Comparison of ENCODE assay signal across 10 cellular contexts in genomic region chrX:154367474-154368308, GRCh38. TPM values are rescaled to one million over a fixed set of nuclear protein-coding genes. Genes with fewer than 3 reads are reported as not detected.
DNase-seq lines count a peak whose midpoint lies in the region; ATAC-seq and TF ChIP-seq lines count a peak whose summit lies in the region.
"Had no signal": no experiment of that assay in that cellular context is flagged by ENCODE, and none has a peak within 500 bp of the region (broad histone marks: within the 10 kb centered on the region; RNA-seq: fewer than 3 reads in every experiment).

No MANE protein-coding gene starts in this region.

- peak overlapping the region; percentile 93 to 94 for H3K4me3 Mint-ChIP-seq in activated T-cell treated with anti-CD3 and anti-CD28 coated beads, Interleukin-2, amount 50 U/mL, for 72 hours
- H3K4me3 Mint-ChIP-seq in brain = peak overlapping the region; percentile 61 to 91 (median 72)

- peak overlapping the region; percentile 18 for H3K4me3 ChIP-seq in mononuclear cell (ENCODE audit: low read length)
- peak overlapping the region in 3 of 4 donors; percentile 35 to 83 (median 45) for H3K4me3 ChIP-seq in tibial nerve
- H3K4me3 ChIP-seq in WERI-Rb-1 (ENCODE audit: low read depth, low read length) = no peak overlapping the region

- peaks cover 0 to 51% (median 10%) of the 10 kb centered on the region in 3 donors for H3K36me3 ChIP-seq in tibial nerve
- H3K36me3 ChIP-seq in WERI-Rb-1 = peaks cover 75% of the 10 kb centered on the region

- H3K27ac ChIP-seq in tibial nerve (peak overlapping the region; percentile 88 to 97 (median 94)), WERI-Rb-1 (no peak overlapping the region)

- TF ChIP-seq POLR2A in tibial nerve (IDR thresholded peaks at IDR 0.05) = no peak

- peaks cover 15% of the 10 kb centered on the region for H3K4me1 Mint-ChIP-seq in activated T-cell treated with anti-CD3 and anti-CD28 coated beads, Interleukin-2, amount 50 U/mL, for 72 hours (ENCODE audit: low read depth)
- peaks cover 10% of the 10 kb centered on the region for H3K4me1 Mint-ChIP-seq in brain

- no peak for TF ChIP-seq CTCF in brain (conservative IDR thresholded peaks at IDR 0.05)
- TF ChIP-seq CTCF in tibial nerve (IDR thresholded peaks at IDR 0.05) = no peak
- TF ChIP-seq CTCF in WERI-Rb-1 (IDR thresholded peaks at IDR 0.05; ENCODE audit: low read depth, low read length) = no peak

- H3K27ac Mint-ChIP-seq in activated T-cell treated with anti-CD3 and anti-CD28 coated beads, Interleukin-2, amount 50 U/mL, for 72 hours = peak overlapping the region; percentile 89
- H3K27ac Mint-ChIP-seq in brain = peak overlapping the region in 2 of 5 experiments; percentile 54 to 86

- H3K36me3 Mint-ChIP-seq in activated T-cell treated with anti-CD3 and anti-CD28 coated beads, Interleukin-2, amount 50 U/mL, for 72 hours (ENCODE audit: insufficient read depth in 2 of 2) = peaks cover 8 to 9% of the 10 kb centered on the region in 2 donors
- peaks cover 23% of the 10 kb centered on the region for H3K36me3 Mint-ChIP-seq in brain

- H3K9me3 Mint-ChIP-seq in activated T-cell treated with anti-CD3 and anti-CD28 coated beads, Interleukin-2, amount 50 U/mL, for 72 hours = no peaks in the 10 kb centered on the region
- H3K9me3 Mint-ChIP-seq in brain = peaks cover 0 to 27% (median 2%) of the 10 kb centered on the region in 5 experiments

- H3K27me3 ChIP-seq in mononuclear cell (ENCODE audit: insufficient read depth, low read length) = no peaks in the 10 kb centered on the region
- H3K27me3 ChIP-seq in tibial nerve = no peaks in the 10 kb centered on the region
- peaks cover 7% of the 10 kb centered on the region for H3K27me3 ChIP-seq in WERI-Rb-1 (ENCODE audit: insufficient read depth, low read depth, severe bottlenecking)

- WGBS in tibial nerve, 2 donors = 72% methylated on average over 19 of the region's 31 CpGs; no CpG with 5 or more reads in 1 of the 2 donors

- H3K4me1 ChIP-seq in mononuclear cell (ENCODE audit: insufficient read depth, low read length) = peaks cover 30% of the 10 kb centered on the region
- peaks cover 0 to 43% (median 18%) of the 10 kb centered on the region in 4 donors for H3K4me1 ChIP-seq in tibial nerve

- H3K9me3 ChIP-seq in mononuclear cell (ENCODE audit: low read depth, low read length) = no peaks in the 10 kb centered on the region
- H3K9me3 ChIP-seq in tibial nerve = no peaks in the 10 kb centered on the region
- no peaks in the 10 kb centered on the region for H3K9me3 ChIP-seq in WERI-Rb-1 (ENCODE audit: severe bottlenecking)

- no peak for TF ChIP-seq EP300 in tibial nerve (IDR thresholded peaks at IDR 0.05)

- DNase-seq in activated T-cell treated with anti-CD3 and anti-CD28 coated beads, Interleukin-2, amount 50 U/mL, for 72 hours = no peak
- no peak for DNase-seq in activated T-cell treated with anti-CD3 and anti-CD28 coated beads, Interleukin-2, amount 50 U/mL, for 1 hour
- DNase-seq in tibial nerve (ENCODE audit: low spot score in 2 of 2) (no peak), WERI-Rb-1 (no peak), DMS 273 (lab: John Stamatoyannopoulos, UW; ENCODE audit: unreplicated experiment) (no peak), NCI-H2081 treated with DMSO at 0.1 percent for 48 hours (lab: John Stamatoyannopoulos, UW) (no peak)
- DNase-seq: COR-L47, KBM-7 had no signal

- no peaks in the 10 kb centered on the region for H3K27me3 Mint-ChIP-seq in activated T-cell treated with anti-CD3 and anti-CD28 coated beads, Interleukin-2, amount 50 U/mL, for 72 hours (ENCODE audit: low read depth)
- peaks cover 3% of the 10 kb centered on the region for H3K27me3 Mint-ChIP-seq in brain

- ATAC-seq in activated T-cell treated with anti-CD3 and anti-CD28 coated beads, Interleukin-2, amount 50 U/mL, for 72 hours (replicated peaks in 1 of 2) = no peak

RNA-seq across cellular contexts. Expression of gene FLNA, which starts 6.7 kb away (rescaled TPM):
- total RNA-seq in activated T-cell treated with anti-CD3 and anti-CD28 coated beads, Interleukin-2, amount 50 U/mL, for 72 hours = 100 to 1,000 TPM; 755 to 777 TPM
- 334 TPM for polyA plus RNA-seq in brain (ENCODE audit: insufficient read depth, low read depth, low replicate concordance)
- 933 TPM for total RNA-seq in mononuclear cell
- 1,000 to 10,000 TPM in 3 of 4 donors, 100 to 1,000 TPM in 1; 995 to 1,349 (median 1,139) TPM for total RNA-seq in tibial nerve

RNA-seq across cellular contexts. Expression of gene EMD, which starts 11.4 kb away (rescaled TPM):
- total RNA-seq in activated T-cell treated with anti-CD3 and anti-CD28 coated beads, Interleukin-2, amount 50 U/mL, for 72 hours = 10 to 100 TPM; 91.0 to 92.9 TPM
- polyA plus RNA-seq in brain (ENCODE audit: insufficient read depth, low read depth, low replicate concordance) = 111 TPM
- total RNA-seq in mononuclear cell (39.3 TPM), tibial nerve (10 to 100 TPM; 38.0 to 72.6 (median 46.7) TPM)

RNA-seq across cellular contexts. Expression of gene RPL10, which starts 30.5 kb away (rescaled TPM):
- total RNA-seq in activated T-cell treated with anti-CD3 and anti-CD28 coated beads, Interleukin-2, amount 50 U/mL, for 72 hours = 1,000 to 10,000 TPM; 3,958 to 4,635 TPM
- polyA plus RNA-seq in brain (ENCODE audit: insufficient read depth, low read depth, low replicate concordance) = 5,372 TPM
- total RNA-seq in mononuclear cell (8,353 TPM), tibial nerve (1,000 to 10,000 TPM; 4,372 to 6,501 (median 5,244) TPM)

RNA-seq across cellular contexts. Expression of gene DNASE1L1, which starts 41.4 kb away (rescaled TPM):
- 10 to 100 TPM in 1 of 2 donors, 1 to 10 TPM in 1; 9.3 to 11.4 TPM for total RNA-seq in activated T-cell treated with anti-CD3 and anti-CD28 coated beads, Interleukin-2, amount 50 U/mL, for 72 hours
- 30.0 TPM for polyA plus RNA-seq in brain (ENCODE audit: insufficient read depth, low read depth, low replicate concordance)
- total RNA-seq in mononuclear cell (30.2 TPM), tibial nerve (10 to 100 TPM; 21.4 to 36.0 (median 28.6) TPM)

RNA-seq across cellular contexts. Expression of gene TAFAZZIN, which starts 43.6 kb away (rescaled TPM):
- total RNA-seq in activated T-cell treated with anti-CD3 and anti-CD28 coated beads, Interleukin-2, amount 50 U/mL, for 72 hours = 100 to 1,000 TPM in 1 of 2 donors, 10 to 100 TPM in 1; 89.0 to 106 TPM
- 23.3 TPM for polyA plus RNA-seq in brain (ENCODE audit: insufficient read depth, low read depth, low replicate concordance)
- total RNA-seq in mononuclear cell = 33.2 TPM
- total RNA-seq in tibial nerve = 100 to 1,000 TPM in 2 of 4 donors, 10 to 100 TPM in 2; 78.9 to 138 (median 97.7) TPM
